In genomic region chr10:70779088-70779487, GRCh38 we compare ENCODE assay signal across 25 cellular contexts. TPM values are rescaled to one million over a fixed set of nuclear protein-coding genes. Genes with fewer than 3 reads are reported as not detected.
DNase-seq lines count a peak whose midpoint lies in the region; ATAC-seq and TF ChIP-seq lines count a peak whose summit lies in the region.
"Had no signal": no experiment of that assay in that cellular context is flagged by ENCODE, and none has a peak within 500 bp of the region (broad histone marks: within the 10 kb centered on the region; RNA-seq: fewer than 3 reads in every experiment).

No MANE protein-coding gene starts in this region.

- H3K27me3 Mint-ChIP-seq in endothelial cell (ENCODE audit: unreplicated experiment) = peaks cover 10% of the 10 kb centered on the region
- H3K27me3 Mint-ChIP-seq in immature natural killer cell (ENCODE audit: low read depth in 3 of 3) = peaks cover 0 to 2% (median 0%) of the 10 kb centered on the region in 3 donors

- H3K79me1 ChIP-seq in neuronal stem cell (ENCODE audit: low read depth, low read length) = no peaks in the 10 kb centered on the region

- H3K4ac ChIP-seq in neuronal stem cell (ENCODE audit: low read length) = no peak overlapping the region

- no peak overlapping the region for H2BK5ac ChIP-seq in neuronal stem cell (ENCODE audit: low read length)

- no peak overlapping the region for H2BK12ac ChIP-seq in neuronal stem cell (ENCODE audit: low read length)

- WGBS in neuronal stem cell (ENCODE audit: extremely low coverage in 2 of 2, insufficient read length in 2 of 2, insufficient replicate concordance in 1 of 2), 2 donors = no CpG with 5 or more reads among the region's 2 CpGs

- H3K4me3 Mint-ChIP-seq in endothelial cell (ENCODE audit: unreplicated experiment) = no peak overlapping the region
- no peak overlapping the region for H3K4me3 Mint-ChIP-seq in immature natural killer cell
- H3K4me3 Mint-ChIP-seq: activated CD4-positive, alpha-beta T cell treated with anti-CD3 and anti-CD28 coated beads, Interleukin-2, amount 10 ng/mL, durations not matched to agents 24 days and 14 days had no signal

- H3K18ac ChIP-seq in neuronal stem cell (ENCODE audit: low read length) = peak overlapping the region; percentile 86

- H3K14ac ChIP-seq in neuronal stem cell (ENCODE audit: low read length) = peak overlapping the region; percentile 63

- H3K23ac ChIP-seq in neuronal stem cell (ENCODE audit: low read depth, low read length, poor library complexity) = no peak overlapping the region

- peaks cover 0 to 42% (median 1%) of the 10 kb centered on the region in 3 experiments for H3K27me3 ChIP-seq in neuronal stem cell (ENCODE audit: control insufficient read depth in 3 of 3, insufficient read depth in 3 of 3, low read depth in 1 of 3, low read length in 3 of 3)
- H3K27me3 ChIP-seq: vagina had no signal

- TF ChIP-seq CTCF in endothelial cell (IDR thresholded peaks at IDR 0.05; ENCODE audit: unreplicated experiment) = no peak

- H4K91ac ChIP-seq in neuronal stem cell (ENCODE audit: low read depth, low read length, poor library complexity) = no peak overlapping the region

- H3K9me3 Mint-ChIP-seq in endothelial cell (ENCODE audit: unreplicated experiment) (no peaks in the 10 kb centered on the region), immature natural killer cell (no peaks in the 10 kb centered on the region)
- H3K9me3 Mint-ChIP-seq: activated CD4-positive, alpha-beta T cell treated with anti-CD3 and anti-CD28 coated beads, Interleukin-2, amount 10 ng/mL, durations not matched to agents 24 days and 14 days; naive B cell had no signal

- no peak overlapping the region for H2BK120ac ChIP-seq in neuronal stem cell (ENCODE audit: low read depth, low read length)

- no peak overlapping the region for H3K9ac ChIP-seq in neuronal stem cell (ENCODE audit: low read depth, low read length, poor library complexity)

- no peak overlapping the region for H3K4me2 ChIP-seq in neuronal stem cell (ENCODE audit: insufficient read depth, low read length, poor library complexity, severe bottlenecking)

- H2BK15ac ChIP-seq in neuronal stem cell (ENCODE audit: low read length) = peak overlapping the region; percentile 59

- no peak overlapping the region for H3K27ac ChIP-seq in neuronal stem cell (replicated peaks; ENCODE audit: low read length)
- H3K27ac ChIP-seq: adrenal gland, HL-60, prostate gland, vagina had no signal

- no peaks in the 10 kb centered on the region for H3K36me3 ChIP-seq in neuronal stem cell (replicated peaks in 1 of 2; ENCODE audit: control insufficient read depth in 2 of 2, insufficient read depth in 2 of 2, low read length in 2 of 2)
- H3K36me3 ChIP-seq: adrenal gland, prostate gland, vagina had no signal

- DNase-seq in DMS79 treated with DMSO at 0.1 percent for 48 hours (lab: John Stamatoyannopoulos, UW) = peak; percentile 35
- DNase-seq in DMS79 (lab: John Stamatoyannopoulos, UW) = no peak
- DNase-seq in LHCN-M2 (ENCODE audit: low read depth) = peak; percentile 16
- DNase-seq in globus pallidus (ENCODE audit: low spot score) = peak; percentile 59
- no peak for DNase-seq in neuronal stem cell (ENCODE audit: low spot score)
- no peak for DNase-seq in endothelial cell (ENCODE audit: low spot score)
- DNase-seq in immature natural killer cell = no peak
- DNase-seq: activated CD4-positive, alpha-beta T cell treated with anti-CD3 and anti-CD28 coated beads, Interleukin-2, amount 10 ng/mL, durations not matched to agents 24 days and 14 days; activated effector memory CD4-positive, alpha-beta T cell treated with Interleukin-2 at 50 U/mL for 16 hours; erythroblast; IMR-90; MV-4-11; naive B cell; NCI-H187 treated with DMSO at 0.1 percent for 48 hours; NCI-H446 treated with DMSO at 0.1 percent for 48 hours had no signal

- peaks cover 7% of the 10 kb centered on the region for H3K36me3 Mint-ChIP-seq in endothelial cell (ENCODE audit: low read depth, unreplicated experiment)
- no peaks in the 10 kb centered on the region for H3K36me3 Mint-ChIP-seq in immature natural killer cell
- H3K36me3 Mint-ChIP-seq: naive B cell had no signal

- H2AK5ac ChIP-seq in neuronal stem cell (ENCODE audit: low read depth, low read length) = no peak overlapping the region

- H3K4me1 ChIP-seq in neuronal stem cell (ENCODE audit: control insufficient read depth in 2 of 2, insufficient read depth in 1 of 2, low read depth in 1 of 2, low read length in 2 of 2) = peaks cover 0 to 5% of the 10 kb centered on the region in 2 donors
- H3K4me1 ChIP-seq: adrenal gland, prostate gland, vagina had no signal

- peaks cover 16% of the 10 kb centered on the region for H3K4me1 Mint-ChIP-seq in endothelial cell (ENCODE audit: unreplicated experiment)
- H3K4me1 Mint-ChIP-seq in immature natural killer cell = peaks cover 2 to 8% of the 10 kb centered on the region in 2 donors
- H3K4me1 Mint-ChIP-seq: activated CD4-positive, alpha-beta T cell treated with anti-CD3 and anti-CD28 coated beads, Interleukin-2, amount 10 ng/mL, durations not matched to agents 24 days and 14 days; naive B cell had no signal

- no peak for ATAC-seq in GM21381 (IDR thresholded peaks at IDR 0.05; ENCODE audit: unreplicated experiment)

- no peaks in the 10 kb centered on the region for H3K9me3 ChIP-seq in neuronal stem cell (replicated peaks in 1 of 2; ENCODE audit: control insufficient read depth in 2 of 2, insufficient read depth in 1 of 2, low read depth in 1 of 2, low read length in 2 of 2)
- H3K9me3 ChIP-seq: adrenal gland, prostate gland, vagina had no signal

- no peak overlapping the region for H3K4me3 ChIP-seq in neuronal stem cell (ENCODE audit: low read length in 2 of 2)
- H3K4me3 ChIP-seq: adrenal gland, prostate gland, vagina had no signal

- no peak overlapping the region for H2AFZ ChIP-seq in neuronal stem cell (ENCODE audit: low read length)

- H4K8ac ChIP-seq in neuronal stem cell (ENCODE audit: low read depth, low read length) = no peak overlapping the region

- H3K27ac Mint-ChIP-seq in endothelial cell (ENCODE audit: unreplicated experiment) = no peak overlapping the region
- no peak overlapping the region for H3K27ac Mint-ChIP-seq in immature natural killer cell
- H3K27ac Mint-ChIP-seq: activated CD4-positive, alpha-beta T cell treated with anti-CD3 and anti-CD28 coated beads, Interleukin-2, amount 10 ng/mL, durations not matched to agents 24 days and 14 days had no signal

RNA-seq across cellular contexts. Expression of gene TBATA, which starts 6.1 kb away (rescaled TPM):
- total RNA-seq in LHCN-M2 (2014; rRNA removed) (not detected in 2 replicates), endothelial cell (ENCODE audit: unreplicated experiment) (not detected)
- polyA plus RNA-seq in LHCN-M2 (2012) = not detected
- not detected for polyA plus RNA-seq in neuronal stem cell (2013, experiment 1 of 2)
- polyA plus RNA-seq in neuronal stem cell (2013, experiment 2 of 2) = not detected
- polyA plus RNA-seq in immature natural killer cell = not detected
- total RNA-seq: A172; activated CD4-positive, alpha-beta T cell treated with anti-CD3 and anti-CD28 coated beads, Interleukin-2, amount 10 ng/mL, durations not matched to agents 24 days and 14 days; adrenal gland; bronchial epithelial cell; dermis microvascular lymphatic vessel endothelial cell; glomerular endothelial cell; IMR-90; lung microvascular endothelial cell; vagina had no signal
- polyA plus RNA-seq: IMR-90 had no signal

RNA-seq across cellular contexts. Expression of gene SGPL1, which starts 36.7 kb away (rescaled TPM):
- total RNA-seq in LHCN-M2 (2014; rRNA removed) (21.5 and 25.2 TPM in 2 replicates), endothelial cell (ENCODE audit: unreplicated experiment) (59.0 TPM)
- 20.1 TPM for polyA plus RNA-seq in LHCN-M2 (2012)
- polyA plus RNA-seq in neuronal stem cell (2013, experiment 1 of 2) = 23.0 TPM
- 23.0 TPM for polyA plus RNA-seq in neuronal stem cell (2013, experiment 2 of 2)
- polyA plus RNA-seq in immature natural killer cell = 10 to 100 TPM; 19.8 to 25.9 (median 20.3) TPM

Comparison
In these comparisons a context has a peak if more than half of its experiments do, and no peak if none do; other contexts are left out.
1. DNase-seq: peak in DMS79 treated with DMSO at 0.1 percent for 48 hours (single experiment), LHCN-M2 (single experiment) and globus pallidus (single experiment); none in DMS79 (single experiment), neuronal stem cell (single experiment), endothelial cell (single experiment) and immature natural killer cell (0 of 3).